8 cellular contexts compared by ENCODE assay signal in genomic region chr4:144646523-144647094, GRCh38. TPM values are rescaled to one million over a fixed set of nuclear protein-coding genes. Genes with fewer than 3 reads are reported as not detected.
A peak's percentile ranks its signal among the peaks of the same experiment; 100 is the strongest.
DNase-seq lines count a peak whose midpoint lies in the region; ATAC-seq and TF ChIP-seq lines count a peak whose summit lies in the region.

No MANE protein-coding gene starts in this region.

- H3K4me2 ChIP-seq in osteoblast (ENCODE audit: insufficient read depth, low read length): peak overlapping the region; percentile 86
- no peak overlapping the region for H3K4me2 ChIP-seq in OCI-LY7 (ENCODE audit: low read length)

- H3K4me1 ChIP-seq in osteoblast (ENCODE audit: insufficient read depth, low read length) (peaks cover 22% of the 10 kb centered on the region), OCI-LY7 (ENCODE audit: insufficient read depth, low read length, poor library complexity, severe bottlenecking) (no peaks in the 10 kb centered on the region)

- no peak overlapping the region for H3K27ac Mint-ChIP-seq in T-helper 17 cell

- peak overlapping the region; percentile 80 for H3K4me3 ChIP-seq in AG09309 (ENCODE audit: control insufficient read depth, low read depth, low read length)
- H3K4me3 ChIP-seq in fibroblast of villous mesenchyme (ENCODE audit: low read depth, low read length): peak overlapping the region; percentile 60
- peak overlapping the region; percentile 77 for H3K4me3 ChIP-seq in osteoblast (ENCODE audit: insufficient read depth, low read length)
- no peak overlapping the region for H3K4me3 ChIP-seq in OCI-LY7 (ENCODE audit: low read depth, low read length, poor library complexity, severe bottlenecking)

- intact Hi-C loops in OCI-LY7 (cut with micrococcal nuclease; ENCODE audit: unreplicated experiment): no loop called here

- peak overlapping the region; percentile 91 for H3K4me3 Mint-ChIP-seq in T-helper 17 cell

- H3K9me2 ChIP-seq in OCI-LY7 (ENCODE audit: insufficient read depth, low read length): no peaks in the 10 kb centered on the region

- peaks cover 2% of the 10 kb centered on the region for H3K36me3 Mint-ChIP-seq in T-helper 17 cell (ENCODE audit: low read depth)

- POLR2A ChIA-PET in OCI-LY7 (lab: Charles Lee): no interaction called here

- H3K4me1 Mint-ChIP-seq in T-helper 17 cell: peaks cover 12% of the 10 kb centered on the region

- H3K27me3 Mint-ChIP-seq in T-helper 17 cell: peaks cover 52% of the 10 kb centered on the region

- H2AFZ ChIP-seq in osteoblast (ENCODE audit: low read length) (peak overlapping the region; percentile 96), OCI-LY7 (ENCODE audit: low read length) (no peak overlapping the region)

- TF ChIP-seq CTCF in AG09309 (IDR thresholded peaks at IDR 0.05; ENCODE audit: control insufficient read depth, insufficient read depth, low read depth, low read length, missing control alignments) (no peak), fibroblast of villous mesenchyme (IDR thresholded peaks at IDR 0.05; ENCODE audit: insufficient read depth, low read depth, low read length) (peak; percentile 15), osteoblast (IDR thresholded peaks at IDR 0.05; ENCODE audit: extremely low read depth, low read depth, low read length) (peak; percentile 29), OCI-LY7 (conservative IDR thresholded peaks at IDR 0.05; ENCODE audit: low read length) (no peak)

- H3K27ac ChIP-seq in osteoblast (ENCODE audit: low read depth, low read length) (peak overlapping the region; percentile 9), OCI-LY7 (ENCODE audit: low read depth, low read length, poor library complexity, severe bottlenecking) (no peak overlapping the region)

- peak; percentile 14 for ATAC-seq in GM19372 (IDR thresholded peaks at IDR 0.05; ENCODE audit: low read depth, unreplicated experiment)
- ATAC-seq in T-helper 17 cell: no peak

- peaks cover 47% of the 10 kb centered on the region for H3K79me2 ChIP-seq in osteoblast (ENCODE audit: insufficient read depth, low read length)
- H3K79me2 ChIP-seq in OCI-LY7 (ENCODE audit: insufficient read depth, low read depth, low read length): no peaks in the 10 kb centered on the region

- CTCF ChIA-PET in OCI-LY7 (lab: Charles Lee; ENCODE audit: unreplicated experiment): no interaction called here

- H3K9me3 ChIP-seq in T-helper 17 cell (ENCODE audit: control insufficient read depth, low read length, poor library complexity, severe bottlenecking): no peaks in the 10 kb centered on the region
- no peaks in the 10 kb centered on the region for H3K9me3 ChIP-seq in osteoblast (ENCODE audit: low read depth, low read length)
- no peaks in the 10 kb centered on the region for H3K9me3 ChIP-seq in OCI-LY7 (ENCODE audit: low read length)

- H3K36me3 ChIP-seq in osteoblast (ENCODE audit: insufficient read depth, low read length) (peaks cover 7% of the 10 kb centered on the region), OCI-LY7 (ENCODE audit: insufficient read depth, low read length) (no peaks in the 10 kb centered on the region)

- H3K27me3 ChIP-seq in osteoblast (ENCODE audit: insufficient read depth, low read length): no peaks in the 10 kb centered on the region

- no TSS peak for BruUV-seq in OCI-LY7 (replicated peaks; lab: Mats Ljungman, UMichigan)

- no peak for DNase-seq in AG09309 (ENCODE audit: low read depth)
- DNase-seq in T-helper 17 cell: no peak
- DNase-seq in fibroblast of villous mesenchyme (ENCODE audit: low read depth): no peak
- DNase-seq in osteoblast (ENCODE audit: insufficient read length, low spot score, missing footprints): peak; percentile 87
- no peak for DNase-seq in NCI-H1694 treated with DMSO at 0.1 percent for 48 hours (lab: John Stamatoyannopoulos, UW)
- no peak for DNase-seq in NCI-H2227 treated with DMSO at 0.1 percent for 48 hours (lab: John Stamatoyannopoulos, UW)
- no peak for DNase-seq in OCI-LY7 (ENCODE audit: low spot score)

- no peaks in the 10 kb centered on the region for H4K20me1 ChIP-seq in osteoblast (ENCODE audit: insufficient read depth, low read length)
- H4K20me1 ChIP-seq in OCI-LY7 (ENCODE audit: insufficient read depth, low read length): no peaks in the 10 kb centered on the region

RNA-seq across cellular contexts. Expression of gene HHIP, which starts 0.7 kb away (rescaled TPM):
- total RNA-seq in T-helper 17 cell (not detected), fibroblast of villous mesenchyme (0.64 and 1.7 TPM in 2 replicates), osteoblast (0.59 and 0.72 TPM in 2 replicates), OCI-LY7 (2022) (not detected in 2 replicates)
- not detected in 2 replicates for total RNA-seq in OCI-LY7 (2014; rRNA removed; shearing (Covaris generic))

Comparison
In these comparisons a context has a peak if more than half of its experiments do, and no peak if none do; other contexts are left out.
1. CTCF ChIP-seq: peak in fibroblast of villous mesenchyme (single experiment) and osteoblast (single experiment); none in AG09309 (single experiment) and OCI-LY7 (single experiment).